Comparison of ENCODE assay signal across 15 cellular contexts in genomic region chr4:17721496-17722360, GRCh38. TPM values are rescaled to one million over a fixed set of nuclear protein-coding genes. Genes with fewer than 3 reads are reported as not detected.
DNase-seq lines count a peak whose midpoint lies in the region; ATAC-seq and TF ChIP-seq lines count a peak whose summit lies in the region.
"Had no signal": no experiment of that assay in that cellular context is flagged by ENCODE, and none has a peak within 500 bp of the region (broad histone marks: within the 10 kb centered on the region; RNA-seq: fewer than 3 reads in every experiment).

No MANE protein-coding gene starts in this region.

- peak; percentile 81 for DNase-seq in HT1080 (ENCODE audit: low read depth)
- peak; percentile 32 to 63 for DNase-seq in foreskin keratinocyte
- DNase-seq in activated naive CD4-positive, alpha-beta T cell treated with anti-CD3 and anti-CD28 coated beads, Interleukin-2, amount 50 U/mL, for 72 hours (ENCODE audit: low spot score in 2 of 2), result no peak
- no peak for DNase-seq in COR-L47 (lab: John Stamatoyannopoulos, UW)
- DNase-seq: activated T-cell treated with anti-CD3 and anti-CD28 coated beads, Interleukin-2, amount 50 U/mL, for 1 hour; cerebellar nuclear complex; DMS53; MM.1S; NCI-H510A; SHP77; stimulated activated CD4-positive, alpha-beta T cell treated with anti-CD3 and anti-CD28 coated beads, Interleukin-4, amount 100 ng/mL, for 24 hours had no signal

- peak; percentile 73 for ATAC-seq in foreskin keratinocyte
- peak; percentile 39 for ATAC-seq in stimulated activated memory B cell treated with anti-CD40 and anti-IgM and Interleukin-4, amounts not matched to agents 10 μg/mL and 1 μg/mL and 100 μg/mL, for 72 hours
- ATAC-seq in HG03354 (IDR thresholded peaks at IDR 0.05; ENCODE audit: poor library complexity, severe bottlenecking, unreplicated experiment), result no peak
- ATAC-seq in activated naive CD4-positive, alpha-beta T cell treated with anti-CD3 and anti-CD28 coated beads, Interleukin-2, amount 50 U/mL, for 72 hours, result no peak

- peaks cover 4% of the 10 kb centered on the region for H3K27me3 Mint-ChIP-seq in brain
- H3K27me3 Mint-ChIP-seq in stimulated activated memory B cell treated with anti-CD40 and anti-IgM and Interleukin-4, amounts not matched to agents 10 μg/mL and 1 μg/mL and 100 μg/mL, for 72 hours, result peaks cover 18% of the 10 kb centered on the region

- TF ChIP-seq CTCF in brain (conservative IDR thresholded peaks at IDR 0.05) (no peak), foreskin keratinocyte (conservative IDR thresholded peaks at IDR 0.05) (no peak)

- no peaks in the 10 kb centered on the region for H3K4me1 ChIP-seq in foreskin keratinocyte

- peaks cover 2% of the 10 kb centered on the region for H3K36me3 Mint-ChIP-seq in brain
- no peaks in the 10 kb centered on the region for H3K36me3 Mint-ChIP-seq in stimulated activated memory B cell treated with anti-CD40 and anti-IgM and Interleukin-4, amounts not matched to agents 10 μg/mL and 1 μg/mL and 100 μg/mL, for 72 hours
- H3K36me3 Mint-ChIP-seq in activated naive CD4-positive, alpha-beta T cell treated with anti-CD3 and anti-CD28 coated beads, Interleukin-2, amount 50 U/mL, for 72 hours, result no peaks in the 10 kb centered on the region

- H3K27me3 ChIP-seq in foreskin keratinocyte, result no peaks in the 10 kb centered on the region

- peak overlapping the region; percentile 25 to 95 (median 89) for H3K27ac Mint-ChIP-seq in brain
- no peak overlapping the region for H3K27ac Mint-ChIP-seq in stimulated activated memory B cell treated with anti-CD40 and anti-IgM and Interleukin-4, amounts not matched to agents 10 μg/mL and 1 μg/mL and 100 μg/mL, for 72 hours
- no peak overlapping the region for H3K27ac Mint-ChIP-seq in activated naive CD4-positive, alpha-beta T cell treated with anti-CD3 and anti-CD28 coated beads, Interleukin-2, amount 50 U/mL, for 72 hours

- peaks cover 31% of the 10 kb centered on the region for H3K4me1 Mint-ChIP-seq in brain
- no peaks in the 10 kb centered on the region for H3K4me1 Mint-ChIP-seq in stimulated activated memory B cell treated with anti-CD40 and anti-IgM and Interleukin-4, amounts not matched to agents 10 μg/mL and 1 μg/mL and 100 μg/mL, for 72 hours

- peak overlapping the region in 2 of 5 experiments; percentile 29 to 62 for H3K4me3 Mint-ChIP-seq in brain
- no peak overlapping the region for H3K4me3 Mint-ChIP-seq in stimulated activated memory B cell treated with anti-CD40 and anti-IgM and Interleukin-4, amounts not matched to agents 10 μg/mL and 1 μg/mL and 100 μg/mL, for 72 hours

- H3K27ac ChIP-seq in foreskin keratinocyte, result no peak overlapping the region

- peaks cover 0 to 5% (median 4%) of the 10 kb centered on the region in 5 experiments for H3K9me3 Mint-ChIP-seq in brain
- no peaks in the 10 kb centered on the region for H3K9me3 Mint-ChIP-seq in stimulated activated memory B cell treated with anti-CD40 and anti-IgM and Interleukin-4, amounts not matched to agents 10 μg/mL and 1 μg/mL and 100 μg/mL, for 72 hours
- no peaks in the 10 kb centered on the region for H3K9me3 Mint-ChIP-seq in activated naive CD4-positive, alpha-beta T cell treated with anti-CD3 and anti-CD28 coated beads, Interleukin-2, amount 50 U/mL, for 72 hours

RNA-seq across cellular contexts. Expression of gene FAM184B, which starts 59.7 kb away (rescaled TPM):
- total RNA-seq in HT1080 (2014; rRNA removed; shearing (Covaris generic)), result 0.02 TPM in 1 of 2 replicates, not detected in the other
- not detected in 2 replicates for polyA plus RNA-seq in HT1080 (2015; cell fraction: cytosol; rRNA removed)
- 0.06 TPM in 1 of 2 replicates, not detected in the other for polyA plus RNA-seq in HT1080 (2015; cell fraction: nucleus; rRNA removed)
- 0.58 TPM for polyA plus RNA-seq in brain (ENCODE audit: insufficient read depth, low read depth, low replicate concordance)
- not detected in 2 replicates for total RNA-seq in foreskin keratinocyte
- polyA plus RNA-seq in foreskin keratinocyte, result 0.01 TPM in 2 replicates
- total RNA-seq in activated naive CD4-positive, alpha-beta T cell treated with anti-CD3 and anti-CD28 coated beads, Interleukin-2, amount 50 U/mL, for 72 hours, result not detected
- total RNA-seq: posterior vena cava had no signal

Comparison
In these comparisons a context has a peak if more than half of its experiments do, and no peak if none do; other contexts are left out.
1. DNase-seq: peak in HT1080 (single experiment) and foreskin keratinocyte (2 of 2); none in activated naive CD4-positive, alpha-beta T cell treated with anti-CD3 and anti-CD28 coated beads, Interleukin-2, amount 50 U/mL, for 72 hours (0 of 2) and COR-L47 (single experiment).
2. H3K27ac Mint-ChIP-seq: peak in brain (5 of 5); none in stimulated activated memory B cell treated with anti-CD40 and anti-IgM and Interleukin-4, amounts not matched to agents 10 μg/mL and 1 μg/mL and 100 μg/mL, for 72 hours (single experiment) and activated naive CD4-positive, alpha-beta T cell treated with anti-CD3 and anti-CD28 coated beads, Interleukin-2, amount 50 U/mL, for 72 hours (0 of 2).
3. ATAC-seq: peak in foreskin keratinocyte (single experiment) and stimulated activated memory B cell treated with anti-CD40 and anti-IgM and Interleukin-4, amounts not matched to agents 10 μg/mL and 1 μg/mL and 100 μg/mL, for 72 hours (single experiment); none in HG03354 (single experiment) and activated naive CD4-positive, alpha-beta T cell treated with anti-CD3 and anti-CD28 coated beads, Interleukin-2, amount 50 U/mL, for 72 hours (0 of 2).